8 cellular contexts compared by ENCODE assay signal in genomic region chr21:39313042-39313456, GRCh38. TPM values are rescaled to one million over a fixed set of nuclear protein-coding genes. Genes with fewer than 3 reads are reported as not detected.
DNase-seq lines count a peak whose midpoint lies in the region; ATAC-seq and TF ChIP-seq lines count a peak whose summit lies in the region.

No MANE protein-coding gene starts in this region.

- no CpG with 5 or more reads among the region's 49 CpGs for WGBS in mesendoderm (ENCODE audit: extremely low coverage, insufficient coverage, low lambda C conversion rate)

- H3K27ac ChIP-seq in SK-N-MC (peak overlapping the region; percentile 96), cingulate gyrus (ENCODE audit: low read depth, low read length) (peak overlapping the region; percentile 92), mesendoderm (ENCODE audit: low read depth, low read length) (peak overlapping the region; percentile 84), tibial artery (peak overlapping the region; percentile 96 to 98)

- peaks cover 22% of the 10 kb centered on the region for H3K79me2 ChIP-seq in mesendoderm (ENCODE audit: control insufficient read depth, insufficient read depth, low read length)

- H3K79me1 ChIP-seq in mesendoderm (ENCODE audit: low read length): peaks cover 6% of the 10 kb centered on the region

- ATAC-seq in HG02852 (IDR thresholded peaks at IDR 0.05; ENCODE audit: unreplicated experiment): peak; percentile 11

- intact Hi-C loops in tibial artery (cut with DNase I; ENCODE audit: low total_unique reads): loop anchor here (2.0 kb wide), 1 partner anchor 36 kb away; the partner anchor contains the start of gene HMGN1

- H2BK15ac ChIP-seq in mesendoderm (replicated peaks; ENCODE audit: low read depth): no peak overlapping the region

- H3K23ac ChIP-seq in mesendoderm (ENCODE audit: low read length): no peak overlapping the region

- H3K56ac ChIP-seq in mesendoderm (ENCODE audit: low read length): peak overlapping the region; percentile 95

- H3K18ac ChIP-seq in mesendoderm (ENCODE audit: low read length): peak overlapping the region; percentile 93

- peaks cover 4% of the 10 kb centered on the region for H3K4me1 ChIP-seq in mesendoderm (ENCODE audit: control insufficient read depth, low read depth, low read length)
- peaks cover 0 to 17% (median 5%) of the 10 kb centered on the region in 4 donors for H3K4me1 ChIP-seq in tibial artery

- peak overlapping the region; percentile 96 for H3K4ac ChIP-seq in mesendoderm (ENCODE audit: low read depth, low read length)

- peaks cover 28% of the 10 kb centered on the region for H3K36me3 ChIP-seq in SK-N-MC (ENCODE audit: insufficient read depth, low read length)
- no peaks in the 10 kb centered on the region for H3K36me3 ChIP-seq in mesendoderm (ENCODE audit: control insufficient read depth, insufficient read depth, low read length)
- H3K36me3 ChIP-seq in tibial artery: peaks cover 0 to 8% (median 0%) of the 10 kb centered on the region in 3 donors

- H3K9me3 ChIP-seq in SK-N-MC (ENCODE audit: low read depth, low read length): no peaks in the 10 kb centered on the region
- H3K9me3 ChIP-seq in tibial artery: no peaks in the 10 kb centered on the region

- no peak overlapping the region for H4K5ac ChIP-seq in mesendoderm (ENCODE audit: low read length)

- peak overlapping the region; percentile 98 for H3K4me3 ChIP-seq in SK-N-MC
- peak overlapping the region; percentile 78 for H3K4me3 ChIP-seq in mesendoderm (ENCODE audit: low read length)
- peak overlapping the region; percentile 95 to 98 for H3K4me3 ChIP-seq in tibial artery

- DNase-seq in SKM-1 treated with dmso at 0.1 percent for 144 hours (lab: John Stamatoyannopoulos, UW; ENCODE audit: unreplicated experiment): peak; percentile 49
- DNase-seq in SKM-1 (lab: John Stamatoyannopoulos, UW; ENCODE audit: unreplicated experiment): no peak
- DNase-seq in SK-N-MC (ENCODE audit: low read depth, low spot score): no peak
- DNase-seq in mesendoderm: no peak
- DNase-seq in tibial artery: peak in 1 of 2 donors; percentile 66
- no peak for DNase-seq in AML-193 (lab: John Stamatoyannopoulos, UW)

- H2BK5ac ChIP-seq in mesendoderm (ENCODE audit: low read length): no peak overlapping the region

- TF ChIP-seq CTCF in tibial artery (IDR thresholded peaks at IDR 0.05): no peak

- H3K4me2 ChIP-seq in mesendoderm (ENCODE audit: low read length): no peak overlapping the region

- H2BK120ac ChIP-seq in mesendoderm (ENCODE audit: low read depth, low read length): peak overlapping the region; percentile 75

- H2AK5ac ChIP-seq in mesendoderm (ENCODE audit: low read length): no peak overlapping the region

- peak overlapping the region; percentile 96 for H3K9ac ChIP-seq in SK-N-MC (ENCODE audit: insufficient read length)
- peak overlapping the region; percentile 87 for H3K9ac ChIP-seq in mesendoderm (ENCODE audit: low read length)

- no peak overlapping the region for H4K8ac ChIP-seq in mesendoderm (ENCODE audit: low read depth, low read length)

- no peaks in the 10 kb centered on the region for H3K27me3 ChIP-seq in mesendoderm (ENCODE audit: insufficient read depth, low read length, poor library complexity)
- no peaks in the 10 kb centered on the region for H3K27me3 ChIP-seq in tibial artery

RNA-seq across cellular contexts. Expression of gene BRWD1, which starts 0.4 kb away (rescaled TPM):
- 8.4 TPM for polyA plus RNA-seq in mesendoderm (2013, experiment 1 of 2)
- polyA plus RNA-seq in mesendoderm (2013, experiment 2 of 2): 8.6 TPM

RNA-seq across cellular contexts. Expression of gene HMGN1, which starts 35.8 kb away (rescaled TPM):
- 582 TPM for polyA plus RNA-seq in mesendoderm (2013, experiment 1 of 2)
- polyA plus RNA-seq in mesendoderm (2013, experiment 2 of 2): 578 TPM
